In the genomic region with DNA sequence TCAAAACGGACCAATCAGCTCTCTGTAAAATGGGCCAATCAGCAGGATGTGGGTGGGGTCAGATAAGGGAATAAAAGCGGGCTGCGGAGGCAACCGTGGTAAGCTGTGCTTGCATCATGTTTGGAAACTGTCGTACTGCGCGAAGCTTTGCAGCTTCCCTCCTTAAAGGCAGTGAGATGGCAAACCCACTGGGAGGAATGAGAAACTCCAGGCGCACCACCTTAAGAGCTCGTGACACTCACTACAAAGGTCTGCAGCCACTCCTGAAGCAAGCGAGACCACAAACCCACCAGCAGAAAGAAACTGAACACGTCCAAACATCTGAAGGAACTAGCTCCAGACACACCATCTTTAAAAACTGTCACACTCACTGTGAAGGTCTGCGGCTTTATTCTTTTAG, we compare ENCODE assay signal across 15 cellular contexts.
DNase-seq lines count a peak whose midpoint lies in the region; ATAC-seq, FAIRE-seq and TF ChIP-seq lines count a peak whose summit lies in the region.
"Had no signal": no experiment of that assay in that cellular context is flagged by ENCODE, and none has a peak within 500 bp of the region (broad histone marks: within the 10 kb centered on the region; RNA-seq: fewer than 3 reads in every experiment).

No MANE protein-coding gene starts in this region.

- TF ChIP-seq POLR2A in HepG2 (IDR thresholded peaks at IDR 0.05; ENCODE audit: insufficient read depth in 1 of 2, low read depth in 2 of 2, low read length in 2 of 2) (no peak), right lobe of liver (IDR thresholded peaks at IDR 0.05) (no peak), uterus (IDR thresholded peaks at IDR 0.05) (no peak)

- TF ChIP-seq RAD21 in HepG2 (CRISPR knock-in tag; IDR thresholded peaks at IDR 0.05): no peak

- ATAC-seq in HepG2: no peak
- ATAC-seq in right lobe of liver: no peak
- ATAC-seq in activated naive CD8-positive, alpha-beta T cell treated with anti-CD3 and anti-CD28 coated beads, Interleukin-2, amount 50 U/mL, for 24 hours: peak; percentile 24
- ATAC-seq in HG03039 (IDR thresholded peaks at IDR 0.05; ENCODE audit: unreplicated experiment): no peak

- BruUV-seq in HepG2 (replicated peaks; lab: Mats Ljungman, UMichigan): no TSS peak

- no peak for FAIRE-seq in HepG2 (lab: Jason Lieb, UNC)
- FAIRE-seq: astrocyte had no signal

- TF ChIP-seq EP300 in HepG2 (IDR thresholded peaks at IDR 0.05; ENCODE audit: low read depth in 2 of 2, low read length in 2 of 2) (no peak), HepG2 (CRISPR knock-in tag; IDR thresholded peaks at IDR 0.05; ENCODE audit: borderline replicate concordance) (no peak)

- no peak overlapping the region for H3K4me2 ChIP-seq in HepG2 (ENCODE audit: low read depth, low read length)
- peak overlapping the region; percentile 99 for H3K4me2 ChIP-seq in OCI-LY3 (ENCODE audit: low read length)

- no peaks in the 10 kb centered on the region for H3K36me3 ChIP-seq in HepG2 (replicated peaks in 1 of 2; ENCODE audit: control insufficient read depth in 1 of 2, insufficient read depth in 2 of 2, low read length in 2 of 2)
- no peaks in the 10 kb centered on the region for H3K36me3 ChIP-seq in right lobe of liver
- H3K36me3 ChIP-seq in OCI-LY3 (replicated peaks; ENCODE audit: low read depth, low read length): peaks cover 30% of the 10 kb centered on the region
- no peaks in the 10 kb centered on the region for H3K36me3 ChIP-seq in thymus (ENCODE audit: control insufficient read depth, insufficient read depth)
- no peaks in the 10 kb centered on the region for H3K36me3 ChIP-seq in uterus
- H3K36me3 ChIP-seq: neutrophil, suprapubic skin had no signal

- H2AFZ ChIP-seq in HepG2 (ENCODE audit: low read length): no peak overlapping the region
- H2AFZ ChIP-seq in OCI-LY3 (ENCODE audit: low read depth, low read length): no peak overlapping the region

- TF ChIP-seq CTCF in HepG2 (CRISPR knock-in tag; IDR thresholded peaks at IDR 0.05) (no peak), right lobe of liver (IDR thresholded peaks at IDR 0.05) (no peak), OCI-LY3 (IDR thresholded peaks at IDR 0.05; ENCODE audit: low read depth, low read length) (no peak), uterus (IDR thresholded peaks at IDR 0.05) (no peak)

- intact Hi-C loops in HepG2 (cut with micrococcal nuclease; ENCODE audit: unreplicated experiment) (no loop called here), right lobe of liver (cut with DNase I) (no loop called here), uterus (cut with DNase I; ENCODE audit: low total_unique reads) (no loop called here)

- H3K9me3 ChIP-seq in HepG2 (ENCODE audit: low read length) (no peaks in the 10 kb centered on the region), right lobe of liver (no peaks in the 10 kb centered on the region), OCI-LY3 (ENCODE audit: insufficient read depth, low read length) (no peaks in the 10 kb centered on the region), thymus (ENCODE audit: control insufficient read depth) (peaks cover 3% of the 10 kb centered on the region), uterus (no peaks in the 10 kb centered on the region)
- H3K9me3 ChIP-seq: neutrophil, suprapubic skin had no signal

- no peaks in the 10 kb centered on the region for H3K79me2 ChIP-seq in HepG2 (ENCODE audit: insufficient read depth, low read length)
- peaks cover 50% of the 10 kb centered on the region for H3K79me2 ChIP-seq in OCI-LY3 (ENCODE audit: low read length)

- peaks cover 42% of the 10 kb centered on the region for H3K4me1 Mint-ChIP-seq in activated naive CD8-positive, alpha-beta T cell treated with anti-CD3 and anti-CD28 coated beads, Interleukin-2, amount 50 U/mL, for 24 hours
- H3K4me1 Mint-ChIP-seq: mesothelial cell of epicardium had no signal

- CTCF ChIA-PET in HepG2 (lab: Yijun Ruan, JAX; ENCODE audit: low intra/inter-chr PET ratio, low total read pairs): no interaction called here

- H3K9me3 Mint-ChIP-seq in activated naive CD8-positive, alpha-beta T cell treated with anti-CD3 and anti-CD28 coated beads, Interleukin-2, amount 50 U/mL, for 24 hours: no peaks in the 10 kb centered on the region

- H3K27me3 Mint-ChIP-seq in activated naive CD8-positive, alpha-beta T cell treated with anti-CD3 and anti-CD28 coated beads, Interleukin-2, amount 50 U/mL, for 24 hours: peaks cover 7% of the 10 kb centered on the region

- H3K4me3 ChIP-seq in HepG2 (replicated peaks in 1 of 3; ENCODE audit: insufficient read depth in 1 of 3, low read depth in 2 of 3, low read length in 3 of 3) (no peak overlapping the region), right lobe of liver (no peak overlapping the region), OCI-LY3 (ENCODE audit: low read length) (peak overlapping the region; percentile 84), thymus (ENCODE audit: low read length) (peak overlapping the region; percentile 29), uterus (no peak overlapping the region)
- H3K4me3 ChIP-seq: suprapubic skin had no signal

- WGBS in HepG2 (ENCODE audit: low lambda C conversion rate): 51% methylated on average over 12 of the region's 12 CpGs
- WGBS in right lobe of liver (ENCODE audit: insufficient coverage, low coverage, low lambda C conversion rate, missing lambda C conversion rate): 43% methylated on average over 2 of the region's 12 CpGs
- WGBS in thymus: 31% methylated on average over 12 of the region's 12 CpGs

- H4K20me1 ChIP-seq in HepG2 (ENCODE audit: insufficient read depth, low read length) (no peaks in the 10 kb centered on the region), OCI-LY3 (ENCODE audit: insufficient read depth, low read length) (no peaks in the 10 kb centered on the region)

- no peak overlapping the region for H3K27ac ChIP-seq in HepG2 (ENCODE audit: extremely low read length, insufficient read depth, low read length)
- no peak overlapping the region for H3K27ac ChIP-seq in right lobe of liver
- H3K27ac ChIP-seq in OCI-LY3 (ENCODE audit: low read length): peak overlapping the region; percentile 98
- no peak overlapping the region for H3K27ac ChIP-seq in thymus (ENCODE audit: low read depth)
- H3K27ac ChIP-seq in uterus: no peak overlapping the region
- H3K27ac ChIP-seq: neutrophil, suprapubic skin had no signal

- no peaks in the 10 kb centered on the region for H3K36me3 Mint-ChIP-seq in activated naive CD8-positive, alpha-beta T cell treated with anti-CD3 and anti-CD28 coated beads, Interleukin-2, amount 50 U/mL, for 24 hours (ENCODE audit: low read depth)
- H3K36me3 Mint-ChIP-seq: mesothelial cell of epicardium had no signal

- no peak for DNase-seq in HepG2 (ENCODE audit: low spot score)
- no peak for DNase-seq in right lobe of liver
- no peak for DNase-seq in activated naive CD8-positive, alpha-beta T cell treated with anti-CD3 and anti-CD28 coated beads, Interleukin-2, amount 50 U/mL, for 24 hours
- no peak for DNase-seq in uterus
- no peak for DNase-seq in HuH-7.5 (ENCODE audit: low spot score)
- DNase-seq: GDM1, NCI-H1092 treated with DMSO at 0.1 percent for 48 hours, NCI-H774 had no signal

- in situ Hi-C loops in HepG2 (cut with HindIII; ENCODE audit: extremely low pct_ligation_motif_present, low pct_unique_long_range_greater_than_20kb): no loop called here

- no peak overlapping the region for H3K27ac Mint-ChIP-seq in activated naive CD8-positive, alpha-beta T cell treated with anti-CD3 and anti-CD28 coated beads, Interleukin-2, amount 50 U/mL, for 24 hours
- H3K27ac Mint-ChIP-seq: mesothelial cell of epicardium had no signal

- no peak overlapping the region for H3K9ac ChIP-seq in HepG2 (ENCODE audit: insufficient read depth, low read depth, low read length)
- H3K9ac ChIP-seq in OCI-LY3 (ENCODE audit: low read length): peak overlapping the region; percentile 92

- POLR2A ChIA-PET in HepG2 (lab: Yijun Ruan, JAX): no interaction called here

- peak overlapping the region; percentile 18 for H3K4me3 Mint-ChIP-seq in activated naive CD8-positive, alpha-beta T cell treated with anti-CD3 and anti-CD28 coated beads, Interleukin-2, amount 50 U/mL, for 24 hours
- H3K4me3 Mint-ChIP-seq: mesothelial cell of epicardium had no signal

- H3K27me3 ChIP-seq in HepG2 (ENCODE audit: control insufficient read depth in 1 of 2, insufficient read depth in 2 of 2, low read length in 2 of 2): peaks cover 2 to 20% of the 10 kb centered on the region in 2 experiments; a peak in 3 of 5 replicates
- H3K27me3 ChIP-seq in right lobe of liver: no peaks in the 10 kb centered on the region
- no peaks in the 10 kb centered on the region for H3K27me3 ChIP-seq in OCI-LY3 (ENCODE audit: low read depth, low read length)
- H3K27me3 ChIP-seq in thymus (ENCODE audit: control insufficient read depth, insufficient read depth): no peaks in the 10 kb centered on the region
- H3K27me3 ChIP-seq in uterus: no peaks in the 10 kb centered on the region

- no peaks in the 10 kb centered on the region for H3K4me1 ChIP-seq in HepG2 (ENCODE audit: insufficient read depth, low read length)
- no peaks in the 10 kb centered on the region for H3K4me1 ChIP-seq in right lobe of liver
- H3K4me1 ChIP-seq in OCI-LY3 (ENCODE audit: low read length): peaks cover 48% of the 10 kb centered on the region
- peaks cover 9% of the 10 kb centered on the region for H3K4me1 ChIP-seq in thymus (ENCODE audit: control insufficient read depth, insufficient read depth, low read length)
- H3K4me1 ChIP-seq in uterus: no peaks in the 10 kb centered on the region
- H3K4me1 ChIP-seq: suprapubic skin had no signal

TF ChIP-seq in HepG2, 621 proteins besides CTCF, POLR2A, EP300 and RAD21:
- TF ChIP-seq NFYB (CRISPR knock-in tag; IDR thresholded peaks at IDR 0.05) (0 out of 2 replicates have a peak, but pooled peaks have one; percentile 39), ZFP41 (CRISPR knock-in tag; IDR thresholded peaks at IDR 0.05; ENCODE audit: borderline replicate concordance) (no peak)

Comparison
In these comparisons a context has a peak if more than half of its experiments do, and no peak if none do; other contexts are left out.
1. H3K4me3 ChIP-seq: peak in OCI-LY3 (single experiment) and thymus (single experiment); none in HepG2 (0 of 3), right lobe of liver (0 of 3) and uterus (0 of 2).